Comparison of ENCODE assay signal across 1 cellular context in the genomic region with DNA sequence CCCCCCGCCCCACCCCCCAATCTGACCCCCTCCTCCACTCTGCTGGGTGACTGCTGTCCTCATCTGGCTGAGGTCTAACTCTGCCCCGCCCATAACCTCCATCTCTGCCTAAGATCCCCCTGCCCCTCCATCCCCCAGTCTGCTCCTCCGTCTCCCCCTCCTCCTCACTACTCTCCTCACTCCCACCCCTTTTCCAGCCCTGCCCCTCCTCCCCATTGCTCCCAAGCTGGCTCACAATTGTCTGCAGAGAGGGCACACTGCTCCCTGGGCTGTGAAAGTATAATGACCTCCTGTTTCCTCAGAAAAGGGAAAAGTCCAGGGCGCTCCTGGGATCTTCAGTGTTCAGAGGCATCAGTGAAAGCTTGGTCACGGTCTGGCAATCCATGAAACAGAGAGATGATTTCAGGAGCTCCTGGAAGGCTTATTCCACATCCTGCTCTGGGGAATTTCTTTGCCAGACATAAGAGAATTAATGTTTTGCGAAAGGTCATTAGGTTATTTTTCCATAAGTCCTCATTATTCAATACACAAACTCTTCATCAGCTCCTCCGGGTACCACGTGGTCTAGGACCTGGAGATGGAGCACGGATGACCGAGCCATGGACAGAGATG.
TF ChIP-seq lines count a peak whose summit lies in the region.

No MANE protein-coding gene starts in this region.

TF ChIP-seq in GM23338, 12 proteins besides CTCF, POLR2A, EP300 and RAD21 (continued from another document):
- TF ChIP-seq, protein P1, sequence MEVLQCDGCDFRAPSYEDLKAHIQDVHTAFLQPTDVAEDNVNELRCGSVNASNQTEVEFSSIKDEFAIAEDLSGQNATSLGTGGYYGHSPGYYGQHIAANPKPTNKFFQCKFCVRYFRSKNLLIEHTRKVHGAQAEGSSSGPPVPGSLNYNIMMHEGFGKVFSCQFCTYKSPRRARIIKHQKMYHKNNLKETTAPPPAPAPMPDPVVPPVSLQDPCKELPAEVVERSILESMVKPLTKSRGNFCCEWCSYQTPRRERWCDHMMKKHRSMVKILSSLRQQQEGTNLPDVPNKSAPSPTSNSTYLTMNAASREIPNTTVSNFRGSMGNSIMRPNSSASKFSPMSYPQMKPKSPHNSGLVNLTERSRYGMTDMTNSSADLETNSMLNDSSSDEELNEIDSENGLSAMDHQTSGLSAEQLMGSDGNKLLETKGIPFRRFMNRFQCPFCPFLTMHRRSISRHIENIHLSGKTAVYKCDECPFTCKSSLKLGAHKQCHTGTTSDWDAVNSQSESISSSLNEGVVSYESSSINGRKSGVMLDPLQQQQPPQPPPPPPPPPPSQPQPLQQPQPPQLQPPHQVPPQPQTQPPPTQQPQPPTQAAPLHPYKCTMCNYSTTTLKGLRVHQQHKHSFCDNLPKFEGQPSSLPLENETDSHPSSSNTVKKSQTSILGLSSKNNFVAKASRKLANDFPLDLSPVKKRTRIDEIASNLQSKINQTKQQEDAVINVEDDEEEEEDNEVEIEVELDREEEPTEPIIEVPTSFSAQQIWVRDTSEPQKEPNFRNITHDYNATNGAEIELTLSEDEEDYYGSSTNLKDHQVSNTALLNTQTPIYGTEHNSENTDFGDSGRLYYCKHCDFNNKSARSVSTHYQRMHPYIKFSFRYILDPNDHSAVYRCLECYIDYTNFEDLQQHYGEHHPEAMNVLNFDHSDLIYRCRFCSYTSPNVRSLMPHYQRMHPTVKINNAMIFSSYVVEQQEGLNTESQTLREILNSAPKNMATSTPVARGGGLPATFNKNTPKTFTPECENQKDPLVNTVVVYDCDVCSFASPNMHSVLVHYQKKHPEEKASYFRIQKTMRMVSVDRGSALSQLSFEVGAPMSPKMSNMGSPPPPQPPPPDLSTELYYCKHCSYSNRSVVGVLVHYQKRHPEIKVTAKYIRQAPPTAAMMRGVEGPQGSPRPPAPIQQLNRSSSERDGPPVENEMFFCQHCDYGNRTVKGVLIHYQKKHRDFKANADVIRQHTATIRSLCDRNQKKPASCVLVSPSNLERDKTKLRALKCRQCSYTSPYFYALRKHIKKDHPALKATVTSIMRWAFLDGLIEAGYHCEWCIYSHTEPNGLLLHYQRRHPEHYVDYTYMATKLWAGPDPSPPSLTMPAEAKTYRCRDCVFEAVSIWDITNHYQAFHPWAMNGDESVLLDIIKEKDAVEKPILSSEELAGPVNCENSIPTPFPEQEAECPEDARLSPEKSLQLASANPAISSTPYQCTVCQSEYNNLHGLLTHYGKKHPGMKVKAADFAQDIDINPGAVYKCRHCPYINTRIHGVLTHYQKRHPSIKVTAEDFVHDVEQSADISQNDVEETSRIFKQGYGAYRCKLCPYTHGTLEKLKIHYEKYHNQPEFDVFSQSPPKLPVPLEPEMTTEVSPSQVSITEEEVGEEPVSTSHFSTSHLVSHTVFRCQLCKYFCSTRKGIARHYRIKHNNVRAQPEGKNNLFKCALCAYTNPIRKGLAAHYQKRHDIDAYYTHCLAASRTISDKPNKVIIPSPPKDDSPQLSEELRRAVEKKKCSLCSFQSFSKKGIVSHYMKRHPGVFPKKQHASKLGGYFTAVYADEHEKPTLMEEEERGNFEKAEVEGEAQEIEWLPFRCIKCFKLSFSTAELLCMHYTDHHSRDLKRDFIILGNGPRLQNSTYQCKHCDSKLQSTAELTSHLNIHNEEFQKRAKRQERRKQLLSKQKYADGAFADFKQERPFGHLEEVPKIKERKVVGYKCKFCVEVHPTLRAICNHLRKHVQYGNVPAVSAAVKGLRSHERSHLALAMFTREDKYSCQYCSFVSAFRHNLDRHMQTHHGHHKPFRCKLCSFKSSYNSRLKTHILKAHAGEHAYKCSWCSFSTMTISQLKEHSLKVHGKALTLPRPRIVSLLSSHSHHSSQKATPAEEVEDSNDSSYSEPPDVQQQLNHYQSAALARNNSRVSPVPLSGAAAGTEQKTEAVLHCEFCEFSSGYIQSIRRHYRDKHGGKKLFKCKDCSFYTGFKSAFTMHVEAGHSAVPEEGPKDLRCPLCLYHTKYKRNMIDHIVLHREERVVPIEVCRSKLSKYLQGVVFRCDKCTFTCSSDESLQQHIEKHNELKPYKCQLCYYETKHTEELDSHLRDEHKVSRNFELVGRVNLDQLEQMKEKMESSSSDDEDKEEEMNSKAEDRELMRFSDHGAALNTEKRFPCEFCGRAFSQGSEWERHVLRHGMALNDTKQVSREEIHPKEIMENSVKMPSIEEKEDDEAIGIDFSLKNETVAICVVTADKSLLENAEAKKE (CRISPR knock-in tag; IDR thresholded peaks at IDR 0.05) = no peak
- TF ChIP-seq NANOG (IDR thresholded peaks at IDR 0.05; ENCODE audit: borderline replicate concordance) = no peak
- TF ChIP-seq, protein P2, sequence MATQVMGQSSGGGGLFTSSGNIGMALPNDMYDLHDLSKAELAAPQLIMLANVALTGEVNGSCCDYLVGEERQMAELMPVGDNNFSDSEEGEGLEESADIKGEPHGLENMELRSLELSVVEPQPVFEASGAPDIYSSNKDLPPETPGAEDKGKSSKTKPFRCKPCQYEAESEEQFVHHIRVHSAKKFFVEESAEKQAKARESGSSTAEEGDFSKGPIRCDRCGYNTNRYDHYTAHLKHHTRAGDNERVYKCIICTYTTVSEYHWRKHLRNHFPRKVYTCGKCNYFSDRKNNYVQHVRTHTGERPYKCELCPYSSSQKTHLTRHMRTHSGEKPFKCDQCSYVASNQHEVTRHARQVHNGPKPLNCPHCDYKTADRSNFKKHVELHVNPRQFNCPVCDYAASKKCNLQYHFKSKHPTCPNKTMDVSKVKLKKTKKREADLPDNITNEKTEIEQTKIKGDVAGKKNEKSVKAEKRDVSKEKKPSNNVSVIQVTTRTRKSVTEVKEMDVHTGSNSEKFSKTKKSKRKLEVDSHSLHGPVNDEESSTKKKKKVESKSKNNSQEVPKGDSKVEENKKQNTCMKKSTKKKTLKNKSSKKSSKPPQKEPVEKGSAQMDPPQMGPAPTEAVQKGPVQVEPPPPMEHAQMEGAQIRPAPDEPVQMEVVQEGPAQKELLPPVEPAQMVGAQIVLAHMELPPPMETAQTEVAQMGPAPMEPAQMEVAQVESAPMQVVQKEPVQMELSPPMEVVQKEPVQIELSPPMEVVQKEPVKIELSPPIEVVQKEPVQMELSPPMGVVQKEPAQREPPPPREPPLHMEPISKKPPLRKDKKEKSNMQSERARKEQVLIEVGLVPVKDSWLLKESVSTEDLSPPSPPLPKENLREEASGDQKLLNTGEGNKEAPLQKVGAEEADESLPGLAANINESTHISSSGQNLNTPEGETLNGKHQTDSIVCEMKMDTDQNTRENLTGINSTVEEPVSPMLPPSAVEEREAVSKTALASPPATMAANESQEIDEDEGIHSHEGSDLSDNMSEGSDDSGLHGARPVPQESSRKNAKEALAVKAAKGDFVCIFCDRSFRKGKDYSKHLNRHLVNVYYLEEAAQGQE (IDR thresholded peaks at IDR 0.05; ENCODE audit: unreplicated experiment) = no peak
- TF ChIP-seq ZNF331 (CRISPR knock-in tag; IDR thresholded peaks at IDR 0.05; ENCODE audit: low read depth) = no peak
- TF ChIP-seq, protein P3, sequence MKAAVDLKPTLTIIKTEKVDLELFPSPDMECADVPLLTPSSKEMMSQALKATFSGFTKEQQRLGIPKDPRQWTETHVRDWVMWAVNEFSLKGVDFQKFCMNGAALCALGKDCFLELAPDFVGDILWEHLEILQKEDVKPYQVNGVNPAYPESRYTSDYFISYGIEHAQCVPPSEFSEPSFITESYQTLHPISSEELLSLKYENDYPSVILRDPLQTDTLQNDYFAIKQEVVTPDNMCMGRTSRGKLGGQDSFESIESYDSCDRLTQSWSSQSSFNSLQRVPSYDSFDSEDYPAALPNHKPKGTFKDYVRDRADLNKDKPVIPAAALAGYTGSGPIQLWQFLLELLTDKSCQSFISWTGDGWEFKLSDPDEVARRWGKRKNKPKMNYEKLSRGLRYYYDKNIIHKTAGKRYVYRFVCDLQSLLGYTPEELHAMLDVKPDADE (IDR thresholded peaks at IDR 0.05) = no peak
- TF ChIP-seq EZH2 (IDR thresholded peaks at IDR 0.05; ENCODE audit: low read depth, unreplicated experiment) = no peak
- TF ChIP-seq ZNF114 (CRISPR knock-in tag; IDR thresholded peaks at IDR 0.05) = no peak
- no peak for TF ChIP-seq JUNB (IDR thresholded peaks at IDR 0.05; ENCODE audit: unreplicated experiment)
- TF ChIP-seq POLR2AphosphoS5 (IDR thresholded peaks at IDR 0.05; ENCODE audit: low read depth) = no peak
- TF ChIP-seq EZH2phosphoT487 (IDR thresholded peaks at IDR 0.05; ENCODE audit: unreplicated experiment) = no peak
- TF ChIP-seq CREB1 (CRISPR knock-in tag; IDR thresholded peaks at IDR 0.05; ENCODE audit: low read depth) = no peak
